1 cellular context compared by ENCODE assay signal in the genomic region with DNA sequence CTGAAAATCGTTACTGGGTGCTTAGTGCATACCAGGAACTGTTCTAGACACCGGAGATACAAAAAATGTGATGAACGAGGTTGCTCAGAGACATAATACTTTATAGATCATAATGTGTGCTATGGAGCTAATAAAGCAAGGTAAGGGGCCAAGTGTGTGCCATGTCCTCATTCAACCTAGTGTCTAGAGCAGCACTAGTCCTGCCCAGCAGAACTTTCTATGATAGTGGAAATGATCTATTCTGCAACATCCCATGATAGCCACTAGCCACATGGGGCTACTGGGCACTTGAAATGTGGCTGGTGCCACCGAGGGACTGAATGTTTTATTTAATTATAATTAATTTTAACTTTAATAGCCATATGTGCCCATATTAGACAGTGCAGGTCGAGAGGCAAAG.
TF ChIP-seq lines count a peak whose summit lies in the region.

No MANE protein-coding gene starts in this region.

TF ChIP-seq in GM23338, 12 proteins besides CTCF, POLR2A, EP300 and RAD21:
- no peak for TF ChIP-seq NANOG (IDR thresholded peaks at IDR 0.05; ENCODE audit: borderline replicate concordance)
- TF ChIP-seq, protein P1, sequence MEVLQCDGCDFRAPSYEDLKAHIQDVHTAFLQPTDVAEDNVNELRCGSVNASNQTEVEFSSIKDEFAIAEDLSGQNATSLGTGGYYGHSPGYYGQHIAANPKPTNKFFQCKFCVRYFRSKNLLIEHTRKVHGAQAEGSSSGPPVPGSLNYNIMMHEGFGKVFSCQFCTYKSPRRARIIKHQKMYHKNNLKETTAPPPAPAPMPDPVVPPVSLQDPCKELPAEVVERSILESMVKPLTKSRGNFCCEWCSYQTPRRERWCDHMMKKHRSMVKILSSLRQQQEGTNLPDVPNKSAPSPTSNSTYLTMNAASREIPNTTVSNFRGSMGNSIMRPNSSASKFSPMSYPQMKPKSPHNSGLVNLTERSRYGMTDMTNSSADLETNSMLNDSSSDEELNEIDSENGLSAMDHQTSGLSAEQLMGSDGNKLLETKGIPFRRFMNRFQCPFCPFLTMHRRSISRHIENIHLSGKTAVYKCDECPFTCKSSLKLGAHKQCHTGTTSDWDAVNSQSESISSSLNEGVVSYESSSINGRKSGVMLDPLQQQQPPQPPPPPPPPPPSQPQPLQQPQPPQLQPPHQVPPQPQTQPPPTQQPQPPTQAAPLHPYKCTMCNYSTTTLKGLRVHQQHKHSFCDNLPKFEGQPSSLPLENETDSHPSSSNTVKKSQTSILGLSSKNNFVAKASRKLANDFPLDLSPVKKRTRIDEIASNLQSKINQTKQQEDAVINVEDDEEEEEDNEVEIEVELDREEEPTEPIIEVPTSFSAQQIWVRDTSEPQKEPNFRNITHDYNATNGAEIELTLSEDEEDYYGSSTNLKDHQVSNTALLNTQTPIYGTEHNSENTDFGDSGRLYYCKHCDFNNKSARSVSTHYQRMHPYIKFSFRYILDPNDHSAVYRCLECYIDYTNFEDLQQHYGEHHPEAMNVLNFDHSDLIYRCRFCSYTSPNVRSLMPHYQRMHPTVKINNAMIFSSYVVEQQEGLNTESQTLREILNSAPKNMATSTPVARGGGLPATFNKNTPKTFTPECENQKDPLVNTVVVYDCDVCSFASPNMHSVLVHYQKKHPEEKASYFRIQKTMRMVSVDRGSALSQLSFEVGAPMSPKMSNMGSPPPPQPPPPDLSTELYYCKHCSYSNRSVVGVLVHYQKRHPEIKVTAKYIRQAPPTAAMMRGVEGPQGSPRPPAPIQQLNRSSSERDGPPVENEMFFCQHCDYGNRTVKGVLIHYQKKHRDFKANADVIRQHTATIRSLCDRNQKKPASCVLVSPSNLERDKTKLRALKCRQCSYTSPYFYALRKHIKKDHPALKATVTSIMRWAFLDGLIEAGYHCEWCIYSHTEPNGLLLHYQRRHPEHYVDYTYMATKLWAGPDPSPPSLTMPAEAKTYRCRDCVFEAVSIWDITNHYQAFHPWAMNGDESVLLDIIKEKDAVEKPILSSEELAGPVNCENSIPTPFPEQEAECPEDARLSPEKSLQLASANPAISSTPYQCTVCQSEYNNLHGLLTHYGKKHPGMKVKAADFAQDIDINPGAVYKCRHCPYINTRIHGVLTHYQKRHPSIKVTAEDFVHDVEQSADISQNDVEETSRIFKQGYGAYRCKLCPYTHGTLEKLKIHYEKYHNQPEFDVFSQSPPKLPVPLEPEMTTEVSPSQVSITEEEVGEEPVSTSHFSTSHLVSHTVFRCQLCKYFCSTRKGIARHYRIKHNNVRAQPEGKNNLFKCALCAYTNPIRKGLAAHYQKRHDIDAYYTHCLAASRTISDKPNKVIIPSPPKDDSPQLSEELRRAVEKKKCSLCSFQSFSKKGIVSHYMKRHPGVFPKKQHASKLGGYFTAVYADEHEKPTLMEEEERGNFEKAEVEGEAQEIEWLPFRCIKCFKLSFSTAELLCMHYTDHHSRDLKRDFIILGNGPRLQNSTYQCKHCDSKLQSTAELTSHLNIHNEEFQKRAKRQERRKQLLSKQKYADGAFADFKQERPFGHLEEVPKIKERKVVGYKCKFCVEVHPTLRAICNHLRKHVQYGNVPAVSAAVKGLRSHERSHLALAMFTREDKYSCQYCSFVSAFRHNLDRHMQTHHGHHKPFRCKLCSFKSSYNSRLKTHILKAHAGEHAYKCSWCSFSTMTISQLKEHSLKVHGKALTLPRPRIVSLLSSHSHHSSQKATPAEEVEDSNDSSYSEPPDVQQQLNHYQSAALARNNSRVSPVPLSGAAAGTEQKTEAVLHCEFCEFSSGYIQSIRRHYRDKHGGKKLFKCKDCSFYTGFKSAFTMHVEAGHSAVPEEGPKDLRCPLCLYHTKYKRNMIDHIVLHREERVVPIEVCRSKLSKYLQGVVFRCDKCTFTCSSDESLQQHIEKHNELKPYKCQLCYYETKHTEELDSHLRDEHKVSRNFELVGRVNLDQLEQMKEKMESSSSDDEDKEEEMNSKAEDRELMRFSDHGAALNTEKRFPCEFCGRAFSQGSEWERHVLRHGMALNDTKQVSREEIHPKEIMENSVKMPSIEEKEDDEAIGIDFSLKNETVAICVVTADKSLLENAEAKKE (CRISPR knock-in tag; IDR thresholded peaks at IDR 0.05) = no peak
- no peak for TF ChIP-seq POLR2AphosphoS5 (IDR thresholded peaks at IDR 0.05; ENCODE audit: low read depth)
- no peak for TF ChIP-seq ZNF114 (CRISPR knock-in tag; IDR thresholded peaks at IDR 0.05)
- TF ChIP-seq EZH2phosphoT487 (IDR thresholded peaks at IDR 0.05; ENCODE audit: unreplicated experiment) = no peak
- TF ChIP-seq EZH2 (IDR thresholded peaks at IDR 0.05; ENCODE audit: low read depth, unreplicated experiment) = no peak
- TF ChIP-seq, protein P2, sequence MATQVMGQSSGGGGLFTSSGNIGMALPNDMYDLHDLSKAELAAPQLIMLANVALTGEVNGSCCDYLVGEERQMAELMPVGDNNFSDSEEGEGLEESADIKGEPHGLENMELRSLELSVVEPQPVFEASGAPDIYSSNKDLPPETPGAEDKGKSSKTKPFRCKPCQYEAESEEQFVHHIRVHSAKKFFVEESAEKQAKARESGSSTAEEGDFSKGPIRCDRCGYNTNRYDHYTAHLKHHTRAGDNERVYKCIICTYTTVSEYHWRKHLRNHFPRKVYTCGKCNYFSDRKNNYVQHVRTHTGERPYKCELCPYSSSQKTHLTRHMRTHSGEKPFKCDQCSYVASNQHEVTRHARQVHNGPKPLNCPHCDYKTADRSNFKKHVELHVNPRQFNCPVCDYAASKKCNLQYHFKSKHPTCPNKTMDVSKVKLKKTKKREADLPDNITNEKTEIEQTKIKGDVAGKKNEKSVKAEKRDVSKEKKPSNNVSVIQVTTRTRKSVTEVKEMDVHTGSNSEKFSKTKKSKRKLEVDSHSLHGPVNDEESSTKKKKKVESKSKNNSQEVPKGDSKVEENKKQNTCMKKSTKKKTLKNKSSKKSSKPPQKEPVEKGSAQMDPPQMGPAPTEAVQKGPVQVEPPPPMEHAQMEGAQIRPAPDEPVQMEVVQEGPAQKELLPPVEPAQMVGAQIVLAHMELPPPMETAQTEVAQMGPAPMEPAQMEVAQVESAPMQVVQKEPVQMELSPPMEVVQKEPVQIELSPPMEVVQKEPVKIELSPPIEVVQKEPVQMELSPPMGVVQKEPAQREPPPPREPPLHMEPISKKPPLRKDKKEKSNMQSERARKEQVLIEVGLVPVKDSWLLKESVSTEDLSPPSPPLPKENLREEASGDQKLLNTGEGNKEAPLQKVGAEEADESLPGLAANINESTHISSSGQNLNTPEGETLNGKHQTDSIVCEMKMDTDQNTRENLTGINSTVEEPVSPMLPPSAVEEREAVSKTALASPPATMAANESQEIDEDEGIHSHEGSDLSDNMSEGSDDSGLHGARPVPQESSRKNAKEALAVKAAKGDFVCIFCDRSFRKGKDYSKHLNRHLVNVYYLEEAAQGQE (IDR thresholded peaks at IDR 0.05; ENCODE audit: unreplicated experiment) = no peak
- no peak for TF ChIP-seq STAT1 (IDR thresholded peaks at IDR 0.05; ENCODE audit: unreplicated experiment)
- TF ChIP-seq, protein P3, sequence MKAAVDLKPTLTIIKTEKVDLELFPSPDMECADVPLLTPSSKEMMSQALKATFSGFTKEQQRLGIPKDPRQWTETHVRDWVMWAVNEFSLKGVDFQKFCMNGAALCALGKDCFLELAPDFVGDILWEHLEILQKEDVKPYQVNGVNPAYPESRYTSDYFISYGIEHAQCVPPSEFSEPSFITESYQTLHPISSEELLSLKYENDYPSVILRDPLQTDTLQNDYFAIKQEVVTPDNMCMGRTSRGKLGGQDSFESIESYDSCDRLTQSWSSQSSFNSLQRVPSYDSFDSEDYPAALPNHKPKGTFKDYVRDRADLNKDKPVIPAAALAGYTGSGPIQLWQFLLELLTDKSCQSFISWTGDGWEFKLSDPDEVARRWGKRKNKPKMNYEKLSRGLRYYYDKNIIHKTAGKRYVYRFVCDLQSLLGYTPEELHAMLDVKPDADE (IDR thresholded peaks at IDR 0.05) = no peak
- no peak for TF ChIP-seq ZNF331 (CRISPR knock-in tag; IDR thresholded peaks at IDR 0.05; ENCODE audit: low read depth)
- no peak for TF ChIP-seq CREB1 (CRISPR knock-in tag; IDR thresholded peaks at IDR 0.05; ENCODE audit: low read depth)
- TF ChIP-seq JUNB (IDR thresholded peaks at IDR 0.05; ENCODE audit: unreplicated experiment) = no peak
TF ChIP-seq in GM23338: peak in this region for 0.
